1 cellular context compared by ENCODE assay signal in genomic region chr6:139374357-139375238, GRCh38.
TF ChIP-seq lines count a peak whose summit lies in the region.

Gene CITED2, minus strand, starts transcription at chr6:139374648. Its CDS starts 704 bp downstream, at chr6:139373944.

TF ChIP-seq in Ishikawa, 13 proteins besides CTCF, POLR2A, EP300 and RAD21 (continued from another document):
- peak; percentile 65 for TF ChIP-seq USF1 (IDR thresholded peaks at IDR 0.05)
